In genomic region chrX:145396612-145397011, GRCh38 we compare ENCODE assay signal across 11 cellular contexts.
"Had no signal": no experiment of that assay in that cellular context is flagged by ENCODE, and none has a peak within 500 bp of the region (broad histone marks: within the 10 kb centered on the region; RNA-seq: fewer than 3 reads in every experiment).

No MANE protein-coding gene starts in this region.

- H3K27me3 ChIP-seq: adrenal gland, ascending aorta, body of pancreas, brain microvascular endothelial cell, cardiac muscle cell had no signal

- H3K27ac ChIP-seq: adrenal gland, ascending aorta, body of pancreas, brain microvascular endothelial cell, breast epithelium, cardiac muscle cell had no signal

- ATAC-seq: activated naive CD4-positive, alpha-beta T cell treated with anti-CD3 and anti-CD28 coated beads, Interleukin-2, amount 50 U/mL, for 72 hours; activated naive CD8-positive, alpha-beta T cell treated with anti-CD3 and anti-CD28 coated beads, Interleukin-2, amount 50 U/mL, for 24 hours; activated T-cell treated with anti-CD3 and anti-CD28 coated beads, Interleukin-2, amount 50 U/mL, for 4 hours; activated T-cell treated with anti-CD3 and anti-CD28 coated beads, Interleukin-2, amount 50 U/mL, for 72 hours; activated T-helper 17 cell treated with anti-CD3 and anti-CD28 coated beads, Interleukin-2, amount 50 U/mL, for 72 hours; body of pancreas had no signal

- H3K4me3 ChIP-seq: adrenal gland, ascending aorta, body of pancreas, breast epithelium, cardiac muscle cell had no signal

- H3K9me3 ChIP-seq: adrenal gland, body of pancreas had no signal

- H3K36me3 ChIP-seq: adrenal gland, ascending aorta, brain microvascular endothelial cell, breast epithelium, cardiac muscle cell had no signal
